ENCODE assay signal across 28 cellular contexts in the genomic region with DNA sequence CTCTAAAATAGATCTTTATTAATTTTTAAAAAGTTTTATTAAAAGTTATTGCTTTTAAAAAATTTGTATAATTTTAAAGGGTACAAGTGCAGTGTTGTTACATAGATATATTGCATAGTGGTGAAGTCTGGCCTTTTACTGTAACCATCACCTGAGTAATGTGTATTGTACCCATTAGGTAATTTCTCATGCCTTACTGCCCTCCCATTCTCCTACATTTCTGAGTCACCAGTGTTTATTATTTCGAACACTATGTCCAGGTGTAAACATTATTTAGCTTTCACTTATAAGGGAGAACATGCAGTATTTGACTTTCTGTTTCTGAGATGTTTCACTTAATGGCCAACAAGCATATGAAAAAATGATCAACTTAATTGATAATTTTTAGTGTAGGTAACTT. TPM values are rescaled to one million over a fixed set of nuclear protein-coding genes. Genes with fewer than 3 reads are reported as not detected.
"Had no signal": no experiment of that assay in that cellular context is flagged by ENCODE, and none has a peak within 500 bp of the region (broad histone marks: within the 10 kb centered on the region; RNA-seq: fewer than 3 reads in every experiment).

No MANE protein-coding gene starts in this region.

- DNase-seq: activated CD4-positive, alpha-beta T cell treated with anti-CD3 and anti-CD28 coated beads, Interleukin-2, amount 10 ng/mL, durations not matched to agents 7 days and 5 days; activated CD4-positive, alpha-beta T cell treated with anti-CD3 and anti-CD28 coated beads, Interleukin-2, amount 50 U/mL, for 48 hours; activated CD8-positive, alpha-beta T cell treated with anti-CD3 and anti-CD28 coated beads, Interleukin-2, amount 10 ng/mL, durations not matched to agents 7 days and 5 days; activated gamma-delta T cell; activated naive CD4-positive, alpha-beta T cell treated with Interleukin-2 at 50 U/mL for 16 hours; activated T-cell treated with anti-CD3 and anti-CD28 coated beads, Interleukin-2, amount 50 U/mL, for 24 hours; adrenal gland; NCI-H1105; NCI-H1417 treated with DMSO at 0.1 percent for 48 hours; NCI-H187 treated with DMSO at 0.1 percent for 48 hours; NCI-H2081; NCI-H2171 treated with DMSO at 0.1 percent for 48 hours; NCI-H2227 treated with DMSO at 0.1 percent for 48 hours; NCI-H446; NCI-H524; NCI-H69; SHP77; SJCRH30; T1000 had no signal

- H3K27me3 ChIP-seq: adrenal gland, cardiac muscle cell, SJCRH30 had no signal

- ATAC-seq: activated CD8-positive, alpha-beta T cell treated with anti-CD3 and anti-CD28 coated beads, Interleukin-2, amount 10 ng/mL, durations not matched to agents 7 days and 5 days; K562; Panc1 had no signal

- H3K36me3 ChIP-seq: adrenal gland, cardiac muscle cell, SJCRH30 had no signal

- H3K27ac ChIP-seq: adrenal gland, cardiac muscle cell, SJCRH30, SK-N-MC had no signal

- H3K4me3 ChIP-seq: adrenal gland, cardiac muscle cell, K562, SJCRH30, SK-N-MC had no signal

- H3K9me3 ChIP-seq: adrenal gland, SJCRH30 had no signal

- H3K4me1 ChIP-seq: adrenal gland, SJCRH30 had no signal

RNA-seq across cellular contexts. Expression of gene OR51G1, which starts 2.3 kb away (rescaled TPM):
- total RNA-seq: activated CD4-positive, alpha-beta T cell treated with anti-CD3 and anti-CD28 coated beads, Interleukin-2, amount 10 ng/mL, durations not matched to agents 7 days and 5 days; activated CD8-positive, alpha-beta T cell treated with anti-CD3 and anti-CD28 coated beads, Interleukin-2, amount 10 ng/mL, durations not matched to agents 7 days and 5 days; activated T-helper 2 cell treated with anti-CD3 and anti-CD28 coated beads, Interferon-gamma antibody, Interleukin-2, Interleukin-4, amounts not matched to agents 10 μg/mL and 5 μg/mL and 100 μg/mL, durations not matched to agents 14 hours and 24 hours and 36 hours; adrenal gland; cardiac muscle cell; K562; M059J; RPMI7951; SJCRH30; T-helper 1 cell treated with Interleukin-12 subunit alpha and Interleukin-12 subunit beta and Interleukin-4 antibody, amounts not matched to agents 30 ng/mL and 1 ng/mL, for 36 hours; T-helper 2 cell treated with Interferon-gamma antibody and Interleukin-4, amounts not matched to agents 100 ng/mL and 5 ng/mL, for 36 hours had no signal
- polyA plus RNA-seq: adrenal gland, cardiac muscle cell, K562 had no signal

RNA-seq across cellular contexts. Expression of gene OR51G2, which starts 2.6 kb away (rescaled TPM):
- total RNA-seq: activated CD4-positive, alpha-beta T cell treated with anti-CD3 and anti-CD28 coated beads, Interleukin-2, amount 10 ng/mL, durations not matched to agents 7 days and 5 days; activated CD8-positive, alpha-beta T cell treated with anti-CD3 and anti-CD28 coated beads, Interleukin-2, amount 10 ng/mL, durations not matched to agents 7 days and 5 days; activated T-helper 2 cell treated with anti-CD3 and anti-CD28 coated beads, Interferon-gamma antibody, Interleukin-2, Interleukin-4, amounts not matched to agents 10 μg/mL and 5 μg/mL and 100 μg/mL, durations not matched to agents 14 hours and 24 hours and 36 hours; adrenal gland; cardiac muscle cell; K562; M059J; RPMI7951; SJCRH30; T-helper 1 cell treated with Interleukin-12 subunit alpha and Interleukin-12 subunit beta and Interleukin-4 antibody, amounts not matched to agents 30 ng/mL and 1 ng/mL, for 36 hours; T-helper 2 cell treated with Interferon-gamma antibody and Interleukin-4, amounts not matched to agents 100 ng/mL and 5 ng/mL, for 36 hours had no signal
- polyA plus RNA-seq: adrenal gland, cardiac muscle cell, K562 had no signal

RNA-seq across cellular contexts. Expression of gene OR51A7, which starts 18.2 kb away (rescaled TPM):
- total RNA-seq: activated CD4-positive, alpha-beta T cell treated with anti-CD3 and anti-CD28 coated beads, Interleukin-2, amount 10 ng/mL, durations not matched to agents 7 days and 5 days; activated CD8-positive, alpha-beta T cell treated with anti-CD3 and anti-CD28 coated beads, Interleukin-2, amount 10 ng/mL, durations not matched to agents 7 days and 5 days; activated T-helper 2 cell treated with anti-CD3 and anti-CD28 coated beads, Interferon-gamma antibody, Interleukin-2, Interleukin-4, amounts not matched to agents 10 μg/mL and 5 μg/mL and 100 μg/mL, durations not matched to agents 14 hours and 24 hours and 36 hours; adrenal gland; cardiac muscle cell; K562; M059J; RPMI7951; SJCRH30; T-helper 1 cell treated with Interleukin-12 subunit alpha and Interleukin-12 subunit beta and Interleukin-4 antibody, amounts not matched to agents 30 ng/mL and 1 ng/mL, for 36 hours; T-helper 2 cell treated with Interferon-gamma antibody and Interleukin-4, amounts not matched to agents 100 ng/mL and 5 ng/mL, for 36 hours had no signal
- polyA plus RNA-seq: adrenal gland, cardiac muscle cell, K562 had no signal

RNA-seq across cellular contexts. Expression of gene OR51A4, which starts 25.6 kb away (rescaled TPM):
- total RNA-seq: activated CD4-positive, alpha-beta T cell treated with anti-CD3 and anti-CD28 coated beads, Interleukin-2, amount 10 ng/mL, durations not matched to agents 7 days and 5 days; activated CD8-positive, alpha-beta T cell treated with anti-CD3 and anti-CD28 coated beads, Interleukin-2, amount 10 ng/mL, durations not matched to agents 7 days and 5 days; activated T-helper 2 cell treated with anti-CD3 and anti-CD28 coated beads, Interferon-gamma antibody, Interleukin-2, Interleukin-4, amounts not matched to agents 10 μg/mL and 5 μg/mL and 100 μg/mL, durations not matched to agents 14 hours and 24 hours and 36 hours; adrenal gland; cardiac muscle cell; K562; M059J; RPMI7951; SJCRH30; T-helper 1 cell treated with Interleukin-12 subunit alpha and Interleukin-12 subunit beta and Interleukin-4 antibody, amounts not matched to agents 30 ng/mL and 1 ng/mL, for 36 hours; T-helper 2 cell treated with Interferon-gamma antibody and Interleukin-4, amounts not matched to agents 100 ng/mL and 5 ng/mL, for 36 hours had no signal
- polyA plus RNA-seq: adrenal gland, cardiac muscle cell, K562 had no signal

RNA-seq across cellular contexts. Expression of gene OR51A2, which starts 33.7 kb away (rescaled TPM):
- total RNA-seq: activated CD4-positive, alpha-beta T cell treated with anti-CD3 and anti-CD28 coated beads, Interleukin-2, amount 10 ng/mL, durations not matched to agents 7 days and 5 days; activated CD8-positive, alpha-beta T cell treated with anti-CD3 and anti-CD28 coated beads, Interleukin-2, amount 10 ng/mL, durations not matched to agents 7 days and 5 days; activated T-helper 2 cell treated with anti-CD3 and anti-CD28 coated beads, Interferon-gamma antibody, Interleukin-2, Interleukin-4, amounts not matched to agents 10 μg/mL and 5 μg/mL and 100 μg/mL, durations not matched to agents 14 hours and 24 hours and 36 hours; adrenal gland; cardiac muscle cell; K562; M059J; RPMI7951; SJCRH30; T-helper 1 cell treated with Interleukin-12 subunit alpha and Interleukin-12 subunit beta and Interleukin-4 antibody, amounts not matched to agents 30 ng/mL and 1 ng/mL, for 36 hours; T-helper 2 cell treated with Interferon-gamma antibody and Interleukin-4, amounts not matched to agents 100 ng/mL and 5 ng/mL, for 36 hours had no signal
- polyA plus RNA-seq: adrenal gland, cardiac muscle cell, K562 had no signal
